In the genomic region with DNA sequence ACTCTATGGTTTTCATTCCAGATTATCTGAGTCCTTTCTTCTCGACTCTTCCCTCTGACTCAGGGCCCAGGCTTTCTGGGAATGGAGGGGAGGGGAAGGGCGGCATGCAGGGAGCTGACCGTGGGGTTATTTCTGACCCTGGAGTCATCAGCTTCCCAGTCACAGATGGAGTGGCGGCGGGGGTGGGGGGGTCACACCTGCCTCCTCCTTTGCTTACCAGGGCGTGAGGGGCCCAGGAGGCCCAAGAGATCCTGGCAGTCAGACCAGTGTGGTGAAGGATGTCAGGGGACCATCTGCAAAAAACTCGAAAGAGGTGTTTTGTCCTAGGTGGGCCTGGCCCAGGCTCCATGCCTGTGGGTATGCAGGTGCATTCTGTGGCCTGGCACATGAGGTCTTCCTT, we compare ENCODE assay signal across 19 cellular contexts. TPM values are rescaled to one million over a fixed set of nuclear protein-coding genes. Genes with fewer than 3 reads are reported as not detected.
DNase-seq lines count a peak whose midpoint lies in the region; ATAC-seq and TF ChIP-seq lines count a peak whose summit lies in the region.
"Had no signal": no experiment of that assay in that cellular context is flagged by ENCODE, and none has a peak within 500 bp of the region (broad histone marks: within the 10 kb centered on the region; RNA-seq: fewer than 3 reads in every experiment).

No MANE protein-coding gene starts in this region.

- peak in 3 of 5 donors; percentile 65 to 79 (median 67) for DNase-seq in heart left ventricle
- no peak for DNase-seq in Right ventricle myocardium superior
- peak; percentile 40 for DNase-seq in RPMI7951 (ENCODE audit: low read depth)
- peak; percentile 88 for DNase-seq in islet precursor cell
- DNase-seq in stimulated activated effector memory CD8-positive, alpha-beta T cell treated with anti-CD3 and anti-CD28 coated beads, Interleukin-12 subunit alpha, Interleukin-12 subunit beta, amount 100 ng/mL, for 72 hours (ENCODE audit: low spot score in 2 of 2), result no peak
- DNase-seq in RWPE1 (ENCODE audit: low spot score), result no peak
- DNase-seq in aorta, result no peak
- DNase-seq: CD4-positive, alpha-beta memory T cell; cortex of kidney; DMS53; H9; Karpas-422; left cardiac atrium; NCI-H1105; NCI-H2107; NCI-H526 treated with DMSO at 0.1 percent for 48 hours had no signal

- H3K27me3 ChIP-seq in heart left ventricle, result no peaks in the 10 kb centered on the region
- H3K27me3 ChIP-seq in aorta (ENCODE audit: control insufficient read depth in 1 of 2, insufficient read depth in 2 of 2, low read length in 1 of 2), result no peaks in the 10 kb centered on the region

- TF ChIP-seq POLR2A in heart left ventricle (IDR thresholded peaks at IDR 0.05), result no peak

- H3K36me3 ChIP-seq in heart left ventricle, result peaks cover 0 to 4% (median 0%) of the 10 kb centered on the region in 9 donors
- H3K36me3 ChIP-seq in aorta (ENCODE audit: control insufficient read depth in 1 of 2, insufficient read depth in 2 of 2, low read length in 1 of 2), result no peaks in the 10 kb centered on the region

- peak overlapping the region; percentile 5 to 99 (median 90) for H3K27ac ChIP-seq in heart left ventricle
- H3K27ac ChIP-seq in RWPE1, result no peak overlapping the region
- H3K27ac ChIP-seq in aorta (ENCODE audit: low read depth in 1 of 2, low read length in 2 of 2), result no peak overlapping the region

- H3K4me1 ChIP-seq in heart left ventricle (peaks cover 0 to 47% (median 10%) of the 10 kb centered on the region in 12 donors), aorta (ENCODE audit: control insufficient read depth in 1 of 2, insufficient read depth in 2 of 2, low read length in 2 of 2) (no peaks in the 10 kb centered on the region)

- peak overlapping the region; percentile 89 for H3K27ac Mint-ChIP-seq in stimulated activated effector memory CD8-positive, alpha-beta T cell treated with anti-CD3 and anti-CD28 coated beads, Interleukin-12 subunit alpha, Interleukin-12 subunit beta, amount 100 ng/mL, for 72 hours
- H3K27ac Mint-ChIP-seq: CD4-positive, alpha-beta memory T cell; H9 had no signal

- intact Hi-C loops in heart left ventricle (cut with DNase I) (loop anchor here in 5 of 10 donors (5.0 kb wide), 3 partner anchors 66 to 99 kb away; no protein-coding TSS in a partner anchor), Right ventricle myocardium superior (cut with DNase I) (loop anchor here (5.0 kb wide), 1 partner anchor 94 kb away; no protein-coding TSS in a partner anchor), aorta (cut with DNase I) (loop anchor here (5.0 kb wide), 2 partner anchors 66 to 94 kb away; no protein-coding TSS in a partner anchor)

- WGBS in heart left ventricle, 4 donors, result 50 to 75% (median 56%) methylated on average over 7 of the region's 7 CpGs
- 88 to 89% methylated on average over 7 of the region's 7 CpGs for WGBS in aorta, 2 donors

- H3K36me3 Mint-ChIP-seq in stimulated activated effector memory CD8-positive, alpha-beta T cell treated with anti-CD3 and anti-CD28 coated beads, Interleukin-12 subunit alpha, Interleukin-12 subunit beta, amount 100 ng/mL, for 72 hours, result peaks cover 5% of the 10 kb centered on the region
- H3K36me3 Mint-ChIP-seq: CD4-positive, alpha-beta memory T cell had no signal

- POLR2A ChIA-PET in RWPE1 (lab: Yijun Ruan, JAX; ENCODE audit: low non-redundant PET), result no interaction called here

- CTCF ChIA-PET in RWPE1 (lab: Yijun Ruan, JAX), result interaction anchor here (0.8 kb wide), 1 partner anchor 98 kb away, joined by 3 read pairs; no protein-coding TSS in a partner anchor

- H3K9me3 ChIP-seq in heart left ventricle, result no peaks in the 10 kb centered on the region
- H3K9me3 ChIP-seq in aorta (ENCODE audit: control insufficient read depth, low read length), result no peaks in the 10 kb centered on the region

- peak overlapping the region; percentile 7 for H3K4me3 Mint-ChIP-seq in stimulated activated effector memory CD8-positive, alpha-beta T cell treated with anti-CD3 and anti-CD28 coated beads, Interleukin-12 subunit alpha, Interleukin-12 subunit beta, amount 100 ng/mL, for 72 hours
- H3K4me3 Mint-ChIP-seq: CD4-positive, alpha-beta memory T cell; H9 had no signal

- peaks cover 38% of the 10 kb centered on the region for H3K4me1 Mint-ChIP-seq in stimulated activated effector memory CD8-positive, alpha-beta T cell treated with anti-CD3 and anti-CD28 coated beads, Interleukin-12 subunit alpha, Interleukin-12 subunit beta, amount 100 ng/mL, for 72 hours

- ATAC-seq in heart left ventricle, result peak; percentile 17 to 50 (median 36)
- no peak for ATAC-seq in Right ventricle myocardium superior (ENCODE audit: poor library complexity)
- ATAC-seq in stimulated activated effector memory CD8-positive, alpha-beta T cell treated with anti-CD3 and anti-CD28 coated beads, Interleukin-12 subunit alpha, Interleukin-12 subunit beta, amount 100 ng/mL, for 72 hours, result no peak
- ATAC-seq in aorta (ENCODE audit: low FRiP score), result no peak
- no peak for ATAC-seq in HG03159 (IDR thresholded peaks at IDR 0.05; ENCODE audit: unreplicated experiment)
- ATAC-seq: sciatic nerve had no signal

- no peaks in the 10 kb centered on the region for H3K9me3 Mint-ChIP-seq in stimulated activated effector memory CD8-positive, alpha-beta T cell treated with anti-CD3 and anti-CD28 coated beads, Interleukin-12 subunit alpha, Interleukin-12 subunit beta, amount 100 ng/mL, for 72 hours
- H3K9me3 Mint-ChIP-seq: CD4-positive, alpha-beta memory T cell; H9 had no signal

- H3K4me3 ChIP-seq in heart left ventricle (no peak overlapping the region), aorta (ENCODE audit: low read length in 2 of 2) (no peak overlapping the region)

- no peak for TF ChIP-seq CTCF in heart left ventricle (IDR thresholded peaks at IDR 0.05)
- no peak for TF ChIP-seq CTCF in RWPE1 (conservative IDR thresholded peaks at IDR 0.05; ENCODE audit: low read depth)

RNA-seq across cellular contexts. Expression of a gene that starts 1.0 kb away (rescaled TPM):
- total RNA-seq in heart left ventricle (1,000 to 10,000 TPM in 1 of 9 donors, 100 to 1,000 TPM in 8; 293 to 1,122 (median 530) TPM), Right ventricle myocardium superior (249 TPM), aorta (under 1 TPM in 1 of 2 donors, not detected in 1; 0.19 TPM)
- polyA plus RNA-seq in heart left ventricle (100 to 1,000 TPM; 496 to 675 TPM), aorta (under 1 TPM; 0.13 to 0.75 TPM)
- 0.12 TPM in 1 of 2 replicates, not detected in the other for total RNA-seq in RPMI7951 (2014; rRNA removed; shearing (Covaris generic))
- total RNA-seq: CD4-positive, alpha-beta memory T cell; endothelial cell of umbilical vein; H9 had no signal
- polyA plus RNA-seq: endothelial cell of umbilical vein had no signal

RNA-seq across cellular contexts. Expression of a gene that starts 40.0 kb away (rescaled TPM):
- total RNA-seq in heart left ventricle (10 to 100 TPM in 7 of 9 donors, 1 to 10 TPM in 2; 5.3 to 27.3 (median 17.2) TPM), Right ventricle myocardium superior (11.4 TPM), aorta (100 to 1,000 TPM in 1 of 2 donors, 10 to 100 TPM in 1; 41.9 to 117 TPM)
- polyA plus RNA-seq in heart left ventricle (10 to 100 TPM in 1 of 2 donors, 1 to 10 TPM in 1; 9.3 to 40.3 TPM), aorta (10 to 100 TPM; 15.8 to 27.3 TPM)
- total RNA-seq in RPMI7951 (2014; rRNA removed; shearing (Covaris generic)), result 7.4 and 8.2 TPM in 2 replicates

Comparison
In these comparisons a context has a peak if more than half of its experiments do, and no peak if none do; other contexts are left out.
1. ATAC-seq: peak in heart left ventricle (4 of 4); none in Right ventricle myocardium superior (single experiment), stimulated activated effector memory CD8-positive, alpha-beta T cell treated with anti-CD3 and anti-CD28 coated beads, Interleukin-12 subunit alpha, Interleukin-12 subunit beta, amount 100 ng/mL, for 72 hours (single experiment), aorta (single experiment) and HG03159 (single experiment).
2. DNase-seq: peak in heart left ventricle (3 of 5), RPMI7951 (single experiment) and islet precursor cell (single experiment); none in Right ventricle myocardium superior (single experiment), stimulated activated effector memory CD8-positive, alpha-beta T cell treated with anti-CD3 and anti-CD28 coated beads, Interleukin-12 subunit alpha, Interleukin-12 subunit beta, amount 100 ng/mL, for 72 hours (0 of 2), RWPE1 (single experiment) and aorta (0 of 2).
3. H3K27ac ChIP-seq: peak in heart left ventricle (12 of 12); none in RWPE1 (single experiment) and aorta (0 of 2).
4. RNA of a gene that starts 1.0 kb away (total RNA-seq): 293 to 1,122 TPM in heart left ventricle and 249 TPM in Right ventricle myocardium superior (single experiment); 0.19 TPM in aorta and 0.12 TPM in RPMI7951; every median in the first group is over 100 times any median in the second.